Comparison of ENCODE assay signal across 19 cellular contexts in genomic region chr2:227443889-227444568, GRCh38. TPM values are rescaled to one million over a fixed set of nuclear protein-coding genes. Genes with fewer than 3 reads are reported as not detected.
"Had no signal": no experiment of that assay in that cellular context is flagged by ENCODE, and none has a peak within 500 bp of the region (broad histone marks: within the 10 kb centered on the region; RNA-seq: fewer than 3 reads in every experiment).

No MANE protein-coding gene starts in this region.

- ATAC-seq: activated CD4-positive, CD25-positive, alpha-beta regulatory T cell treated with anti-CD3 and anti-CD28 coated beads, Interleukin-2, amount 50 U/mL, for 24 hours; activated naive CD8-positive, alpha-beta T cell treated with anti-CD3 and anti-CD28 coated beads, Interleukin-2, amount 50 U/mL, for 24 hours; esophagus mucosa; stimulated activated memory B cell treated with anti-CD40 and anti-IgM and Interleukin-4, amounts not matched to agents 10 μg/mL and 1 μg/mL and 100 μg/mL, for 72 hours had no signal

- H3K27me3 ChIP-seq: ascending aorta, ovary, thyroid gland had no signal

- H3K9me3 Mint-ChIP-seq: nephron; stimulated activated memory B cell treated with anti-CD40 and anti-IgM and Interleukin-4, amounts not matched to agents 10 μg/mL and 1 μg/mL and 100 μg/mL, for 72 hours had no signal

- H3K27ac ChIP-seq: ascending aorta, ovary, thyroid gland had no signal

- H3K9me3 ChIP-seq: ascending aorta, ovary, thyroid gland had no signal

- DNase-seq: activated naive CD4-positive, alpha-beta T cell treated with Interleukin-2 at 50 U/mL for 16 hours; activated naive CD8-positive, alpha-beta T cell treated with anti-CD3 and anti-CD28 coated beads, Interleukin-2, amount 50 U/mL, for 24 hours; activated T-cell treated with anti-CD3 and anti-CD28 coated beads for 4 hours; hypothalamus; kidney glomerular epithelial cell; ovary; stimulated activated CD4-positive, alpha-beta T cell treated with anti-CD3 and anti-CD28 coated beads, Interleukin-2, amount 100 ng/mL, for 48 hours; thyroid gland had no signal

- H3K4me1 ChIP-seq: ascending aorta, thyroid gland had no signal

- H3K4me1 Mint-ChIP-seq: nephron; stimulated activated memory B cell treated with anti-CD40 and anti-IgM and Interleukin-4, amounts not matched to agents 10 μg/mL and 1 μg/mL and 100 μg/mL, for 72 hours had no signal

- H3K4me3 Mint-ChIP-seq: activated naive CD8-positive, alpha-beta T cell treated with anti-CD3 and anti-CD28 coated beads, Interleukin-2, amount 50 U/mL, for 24 hours; nephron; stimulated activated memory B cell treated with anti-CD40 and anti-IgM and Interleukin-4, amounts not matched to agents 10 μg/mL and 1 μg/mL and 100 μg/mL, for 72 hours had no signal

- H3K27me3 Mint-ChIP-seq: activated naive CD8-positive, alpha-beta T cell treated with anti-CD3 and anti-CD28 coated beads, Interleukin-2, amount 50 U/mL, for 24 hours; stimulated activated memory B cell treated with anti-CD40 and anti-IgM and Interleukin-4, amounts not matched to agents 10 μg/mL and 1 μg/mL and 100 μg/mL, for 72 hours had no signal

- H3K27ac Mint-ChIP-seq: activated naive CD8-positive, alpha-beta T cell treated with anti-CD3 and anti-CD28 coated beads, Interleukin-2, amount 50 U/mL, for 24 hours; nephron; stimulated activated memory B cell treated with anti-CD40 and anti-IgM and Interleukin-4, amounts not matched to agents 10 μg/mL and 1 μg/mL and 100 μg/mL, for 72 hours had no signal

- H3K36me3 ChIP-seq: ascending aorta, ovary, thyroid gland had no signal

- H3K4me3 ChIP-seq: ascending aorta, ovary, thyroid gland had no signal

- H3K36me3 Mint-ChIP-seq: stimulated activated memory B cell treated with anti-CD40 and anti-IgM and Interleukin-4, amounts not matched to agents 10 μg/mL and 1 μg/mL and 100 μg/mL, for 72 hours had no signal

RNA-seq across cellular contexts. Expression of gene SCYGR1, which starts 56.3 kb away (rescaled TPM):
- total RNA-seq: activated CD8-positive, alpha-beta memory T cell treated with anti-CD3 and anti-CD28 coated beads for 36 hours; ascending aorta; bronchial epithelial cell; esophagus mucosa; fibroblast of villous mesenchyme; lower leg skin; mesenteric fat pad; ovary; thyroid gland; urinary bladder had no signal
